21 cellular contexts compared by ENCODE assay signal in the genomic region with DNA sequence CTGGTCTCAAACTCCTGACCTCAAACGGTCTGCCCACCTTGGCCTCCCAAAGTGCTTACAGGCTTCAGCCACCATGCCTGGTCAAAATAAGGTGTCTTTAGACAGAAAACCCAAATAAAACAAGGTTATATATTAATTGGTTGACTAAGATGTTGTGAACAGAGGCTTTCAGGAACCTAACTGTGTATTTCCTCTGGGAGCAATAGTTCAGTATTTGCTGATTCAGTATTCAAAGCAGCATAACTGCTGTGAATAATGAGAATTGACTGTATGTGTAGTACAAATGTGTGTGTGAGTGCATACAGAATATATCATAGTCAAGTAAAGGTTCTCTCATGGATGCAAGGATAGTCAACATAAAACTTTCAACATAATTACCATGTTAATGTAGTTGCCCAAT.
DNase-seq lines count a peak whose midpoint lies in the region; ATAC-seq, FAIRE-seq and TF ChIP-seq lines count a peak whose summit lies in the region.
"Had no signal": no experiment of that assay in that cellular context is flagged by ENCODE, and none has a peak within 500 bp of the region (broad histone marks: within the 10 kb centered on the region; RNA-seq: fewer than 3 reads in every experiment).

No MANE protein-coding gene starts in this region.

- 12% methylated on average over 1 of the region's 1 CpG for WGBS in A549 (ENCODE audit: missing lambda C conversion rate)
- WGBS in H1 (ENCODE audit: extremely low coverage in 1 of 2, insufficient coverage in 1 of 2, insufficient read length in 1 of 2, insufficient replicate concordance in 2 of 2, low coverage in 1 of 2, low lambda C conversion rate in 2 of 2, missing lambda C conversion rate in 1 of 2), 2 experiments: 94% methylated on average over 1 of the region's 1 CpG; no CpG with 5 or more reads in 1 of the 2 experiments
- WGBS in right lobe of liver (ENCODE audit: insufficient coverage, low coverage, low lambda C conversion rate, missing lambda C conversion rate): 73% methylated on average over 1 of the region's 1 CpG

- no peaks in the 10 kb centered on the region for H4K20me1 ChIP-seq in H1 (replicated peaks in 1 of 2; ENCODE audit: control insufficient read depth in 1 of 2, insufficient read depth in 2 of 2, low read length in 2 of 2)

- CTCF ChIA-PET in A549 (lab: Yijun Ruan, JAX): interaction anchor here (0.6 kb wide), 2 partner anchors 56 to 72 kb away, joined by 3 read pairs; no protein-coding TSS in a partner anchor
- CTCF ChIA-PET in HEK293 (lab: Yijun Ruan, JAX): no interaction called here
- CTCF ChIA-PET in H1 (lab: Charles Lee; ENCODE audit: partially characterized antibody): no interaction called here

- H4K5ac ChIP-seq in H1 (ENCODE audit: insufficient read length, low read depth, low read length): no peak overlapping the region

- no peak overlapping the region for H3K9ac ChIP-seq in H1 (replicated peaks in 1 of 4; ENCODE audit: extremely low read depth in 1 of 4, low read depth in 3 of 4, low read length in 3 of 4)

- ATAC-seq in A549 (no peak), right lobe of liver (no peak)

- no peak overlapping the region for H4K8ac ChIP-seq in H1 (ENCODE audit: extremely low read depth, insufficient read depth, low read length)

- H2BK20ac ChIP-seq in H1 (ENCODE audit: low read length): peak overlapping the region; percentile 73; the same call in 1 of the 2 replicates

- no peak for DNase-seq in A549 (ENCODE audit: low read depth in 1 of 2, low spot score in 1 of 2)
- no peak for DNase-seq in H1 (ENCODE audit: low read depth in 1 of 2, low spot score in 2 of 2)
- no peak for DNase-seq in right lobe of liver
- DNase-seq in NCI-H1417 (lab: John Stamatoyannopoulos, UW): no peak
- DNase-seq in activated gamma-delta T cell (lab: John Stamatoyannopoulos, UW): no peak
- DNase-seq in SW 1271 (lab: John Stamatoyannopoulos, UW): no peak
- DNase-seq: ACHN; C1 segment of cervical spinal cord; Caco-2; CD4-positive, alpha-beta T cell; GOT3; H9; IMR-90 had no signal

- no peak for FAIRE-seq in A549 (lab: Jason Lieb, UNC)
- no peak for FAIRE-seq in H1 (lab: Jason Lieb, UNC)
- FAIRE-seq: D721Med, G401.6, GM12891, GM19239, K562 had no signal

- H3K27ac ChIP-seq in A549: no peak overlapping the region
- H3K27ac ChIP-seq in HEK293 (ENCODE audit: extremely low read depth, low read depth, low read length): no peak overlapping the region
- no peak overlapping the region for H3K27ac ChIP-seq in H1 (ENCODE audit: low read depth, low read length)
- H3K27ac ChIP-seq in right lobe of liver: peak overlapping the region in 2 of 3 donors; percentile 32 to 54
- H3K27ac ChIP-seq: HL-60 had no signal

- no peak overlapping the region; the same call in 1 of the 2 replicates for H2BK12ac ChIP-seq in H1 (ENCODE audit: low read depth, low read length)

- H2BK15ac ChIP-seq in H1 (ENCODE audit: low read length): no peak overlapping the region

- H3K27me3 ChIP-seq in H1 (replicated peaks in 1 of 4; ENCODE audit: control insufficient read depth in 3 of 4, extremely low read depth in 1 of 4, insufficient read depth in 3 of 4, low read length in 3 of 4) (no peaks in the 10 kb centered on the region), right lobe of liver (no peaks in the 10 kb centered on the region)
- H3K27me3 ChIP-seq: BE2C had no signal

- H2BK120ac ChIP-seq in H1 (replicated peaks; ENCODE audit: low read depth, low read length): no peak overlapping the region

- no peak overlapping the region for H3K23ac ChIP-seq in H1 (ENCODE audit: insufficient read length)

- no peak overlapping the region for H2BK5ac ChIP-seq in H1 (ENCODE audit: low read depth, low read length)

- H4K91ac ChIP-seq in H1 (replicated peaks; ENCODE audit: insufficient read length, low read length): no peak overlapping the region

- TF ChIP-seq CTCF in A549 (IDR thresholded peaks at IDR 0.05): no peak
- TF ChIP-seq CTCF in HEK293 (tag by site-specific recombination; IDR thresholded peaks at IDR 0.05): no peak
- no peak for TF ChIP-seq CTCF in H1 (IDR thresholded peaks at IDR 0.05; ENCODE audit: control extremely low read depth in 1 of 3, insufficient read depth in 1 of 3, low read depth in 1 of 3, low read length in 3 of 3)
- TF ChIP-seq CTCF in right lobe of liver (IDR thresholded peaks at IDR 0.05): no peak

- H2AK5ac ChIP-seq in H1 (ENCODE audit: low read depth, low read length): peak overlapping the region; percentile 20; the same call in 1 of the 2 replicates

- H3K23me2 ChIP-seq in H1 (ENCODE audit: low read depth, low read length): no peaks in the 10 kb centered on the region

- no peak overlapping the region for H3K18ac ChIP-seq in H1 (ENCODE audit: extremely low read depth, low read length)

- H3K36me3 ChIP-seq in HEK293 (ENCODE audit: control insufficient read depth in 2 of 2, insufficient read depth in 1 of 2, low read length in 2 of 2) (no peaks in the 10 kb centered on the region), H1 (ENCODE audit: control insufficient read depth in 2 of 4, insufficient read depth in 4 of 4, low read length in 3 of 4) (peaks cover 0 to 4% (median 2%) of the 10 kb centered on the region in 4 experiments; a peak in 1 of 8 replicates), right lobe of liver (no peaks in the 10 kb centered on the region)
- H3K36me3 ChIP-seq: BE2C had no signal

- H3K56ac ChIP-seq in H1 (replicated peaks; ENCODE audit: insufficient read length, low read depth, low read length): no peak overlapping the region

- no peak overlapping the region for H3K14ac ChIP-seq in H1 (ENCODE audit: insufficient read length)

- intact Hi-C loops in right lobe of liver (cut with DNase I): loop anchor here in 1 of 2 donors (10.0 kb wide), 1 partner anchor 496 kb away; no protein-coding TSS in a partner anchor

- H3K4me1 ChIP-seq in A549 (no peaks in the 10 kb centered on the region), HEK293 (ENCODE audit: control insufficient read depth, insufficient read depth, low read length) (no peaks in the 10 kb centered on the region), H1 (replicated peaks in 1 of 4; ENCODE audit: control insufficient read depth in 3 of 4, insufficient read depth in 4 of 4, low read length in 3 of 4) (peaks cover 0 to 4% (median under 1%) of the 10 kb centered on the region in 4 experiments; a peak in 2 of 7 replicates), right lobe of liver (peaks cover 0 to 41% (median 5%) of the 10 kb centered on the region in 4 donors)
- H3K4me1 ChIP-seq: BE2C, Caco-2 had no signal

- no peaks in the 10 kb centered on the region for H3K79me2 ChIP-seq in H1 (ENCODE audit: control insufficient read depth in 1 of 2, insufficient read depth in 2 of 2, low read length in 2 of 2)

- TF ChIP-seq EP300 in A549 (IDR thresholded peaks at IDR 0.05) (no peak), H1 (IDR thresholded peaks at IDR 0.05; ENCODE audit: borderline replicate concordance in 1 of 2, low read depth in 2 of 2, low read length in 2 of 2) (no peak)

- H3K79me1 ChIP-seq in H1 (ENCODE audit: low read depth, low read length): no peaks in the 10 kb centered on the region

- H3K4me2 ChIP-seq in A549 (no peak overlapping the region), H1 (ENCODE audit: insufficient read depth in 1 of 2, low read depth in 2 of 2, low read length in 2 of 2) (no peak overlapping the region)

- POLR2A ChIA-PET in A549 (lab: Yijun Ruan, JAX) (no interaction called here), HEK293 (lab: Yijun Ruan, JAX) (no interaction called here), H1 (lab: Charles Lee; ENCODE audit: partially characterized antibody) (no interaction called here)

- H3K4me3 ChIP-seq in A549: no peak overlapping the region
- no peak overlapping the region for H3K4me3 ChIP-seq in HEK293 (ENCODE audit: low read depth, low read length)
- H3K4me3 ChIP-seq in H1 (ENCODE audit: extremely low read depth in 1 of 4, insufficient read depth in 2 of 4, low read depth in 3 of 4, low read length in 4 of 4): no peak overlapping the region
- H3K4me3 ChIP-seq in right lobe of liver: no peak overlapping the region
- H3K4me3 ChIP-seq: K562 had no signal

- no peak overlapping the region for H3K4ac ChIP-seq in H1 (replicated peaks; ENCODE audit: insufficient read length, low read depth, low read length)

- H3K9me3 ChIP-seq in A549 (peaks cover 6% of the 10 kb centered on the region; the same call in 1 of the 3 replicates), HEK293 (ENCODE audit: control insufficient read depth, insufficient read depth, low read depth, low read length) (no peaks in the 10 kb centered on the region), H1 (ENCODE audit: insufficient read depth in 2 of 2, low read depth in 1 of 2, low read length in 1 of 2) (peaks cover 6 to 9% of the 10 kb centered on the region in 2 experiments; a peak in 3 of 4 replicates), right lobe of liver (no peaks in the 10 kb centered on the region)

- no peak overlapping the region for H2AFZ ChIP-seq in H1 (ENCODE audit: low read length)

- TF ChIP-seq RAD21 in A549 (conservative IDR thresholded peaks at IDR 0.05 in 1 of 2, IDR thresholded peaks at IDR 0.05 in 1 of 2): no peak
- TF ChIP-seq RAD21 in H1 (IDR thresholded peaks at IDR 0.05 in 1 of 2, conservative IDR thresholded peaks at IDR 0.05 in 1 of 2; ENCODE audit: low read depth in 2 of 2, low read length in 2 of 2): no peak

- no peak for TF ChIP-seq POLR2A in A549 (IDR thresholded peaks at IDR 0.05; ENCODE audit: low read length)
- TF ChIP-seq POLR2A in H1 (IDR thresholded peaks at IDR 0.05; ENCODE audit: control extremely low read depth in 1 of 2, low read depth in 2 of 2, low read length in 2 of 2): no peak
- no peak for TF ChIP-seq POLR2A in right lobe of liver (IDR thresholded peaks at IDR 0.05)

TF ChIP-seq in A549, 52 proteins besides CTCF, POLR2A, EP300 and RAD21:
- TF ChIP-seq MAFK (IDR thresholded peaks at IDR 0.05; ENCODE audit: partially characterized antibody) (peak; percentile 20), EHF (CRISPR knock-in tag; IDR thresholded peaks at IDR 0.05) (no peak)

TF ChIP-seq in HEK293, 187 proteins besides CTCF, POLR2A, EP300 and RAD21 (continues in another document):
- TF ChIP-seq ZNF473 (tag by site-specific recombination; IDR thresholded peaks at IDR 0.05) (no peak), SETDB1 (IDR thresholded peaks at IDR 0.05; ENCODE audit: insufficient read length, low read length) (peak; percentile 55), ZNF768 (tag by site-specific recombination; IDR thresholded peaks at IDR 0.05) (no peak), ZNF174 (tag by site-specific recombination; IDR thresholded peaks at IDR 0.05) (no peak), ZNF514 (tag by site-specific recombination; IDR thresholded peaks at IDR 0.05) (no peak), MYNN (tag by site-specific recombination; IDR thresholded peaks at IDR 0.05; ENCODE audit: borderline replicate concordance) (no peak)

TF ChIP-seq in H1, 55 proteins besides CTCF, POLR2A, EP300 and RAD21:
- no peak for TF ChIP-seq CBX8 (IDR thresholded peaks at IDR 0.05; ENCODE audit: borderline replicate concordance, low read depth, low read length)
- TF ChIP-seq EGR1 (IDR thresholded peaks at IDR 0.05; ENCODE audit: borderline replicate concordance, low read depth, low read length): no peak
- no peak for TF ChIP-seq ZNF274 (IDR thresholded peaks at IDR 0.05; ENCODE audit: borderline replicate concordance, extremely low read depth, low read length)
- TF ChIP-seq SUZ12 (IDR thresholded peaks at IDR 0.05; ENCODE audit: low read length): no peak
TF ChIP-seq in H1: peak in this region for 0.

Comparison
In these comparisons a context has a peak if more than half of its experiments do, and no peak if none do; other contexts are left out.
1. H3K27ac ChIP-seq: peak in right lobe of liver (2 of 3); none in A549 (0 of 2), HEK293 (single experiment) and H1 (single experiment).